Comparison of ENCODE assay signal across 14 cellular contexts in the genomic region with DNA sequence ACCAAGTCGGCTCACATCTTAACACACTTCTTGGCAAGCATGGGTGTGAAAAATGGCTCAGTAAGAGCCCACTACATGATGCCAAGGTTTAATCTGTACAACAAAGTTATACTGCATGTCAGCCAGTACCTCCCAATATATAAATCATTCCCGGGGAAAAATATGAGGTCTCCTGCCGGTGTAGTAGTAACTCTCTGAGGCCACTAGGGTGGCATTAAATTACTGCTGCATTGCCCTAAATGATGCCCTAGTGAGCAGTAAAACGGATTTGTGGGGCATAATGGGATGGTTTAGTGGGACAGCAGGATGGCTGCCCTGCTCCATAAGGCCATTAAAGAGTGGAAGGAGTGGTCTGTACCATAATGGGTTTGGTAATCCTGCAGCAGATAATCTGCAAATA.
DNase-seq lines count a peak whose midpoint lies in the region; ATAC-seq and TF ChIP-seq lines count a peak whose summit lies in the region.
"Had no signal": no experiment of that assay in that cellular context is flagged by ENCODE, and none has a peak within 500 bp of the region (broad histone marks: within the 10 kb centered on the region; RNA-seq: fewer than 3 reads in every experiment).

No MANE protein-coding gene starts in this region.

- peaks cover 2% of the 10 kb centered on the region for H3K27me3 Mint-ChIP-seq in GM23338 (ENCODE audit: insufficient read depth, low read depth, poor library complexity)
- H3K27me3 Mint-ChIP-seq in Calu3 (ENCODE audit: unreplicated experiment) = no peaks in the 10 kb centered on the region
- H3K27me3 Mint-ChIP-seq: activated CD4-positive, alpha-beta T cell treated with anti-CD3 and anti-CD28 coated beads for 36 hours had no signal

- no TSS peak for BruUV-seq in Calu3 (replicated peaks; lab: Mats Ljungman, UMichigan)

- no peak for TF ChIP-seq POLR2A in erythroblast (IDR thresholded peaks at IDR 0.05; ENCODE audit: low read length)

- ATAC-seq in GM23338 (peak; percentile 71), GM19452 (IDR thresholded peaks at IDR 0.05; ENCODE audit: unreplicated experiment) (no peak)
- ATAC-seq: activated CD4-positive, alpha-beta T cell treated with anti-CD3 and anti-CD28 coated beads for 36 hours; natural killer cell had no signal

- H3K9me3 Mint-ChIP-seq in GM23338 (no peaks in the 10 kb centered on the region), Calu3 (ENCODE audit: low read depth, unreplicated experiment) (no peaks in the 10 kb centered on the region)
- H3K9me3 Mint-ChIP-seq: natural killer cell had no signal

- intact Hi-C loops in Calu3 (cut with micrococcal nuclease; ENCODE audit: unreplicated experiment) = no loop called here

- H3K4me1 Mint-ChIP-seq in GM23338 = peaks cover 3% of the 10 kb centered on the region; the same call in 1 of the 3 replicates
- H3K4me1 Mint-ChIP-seq in Calu3 (ENCODE audit: low read depth, unreplicated experiment) = no peaks in the 10 kb centered on the region
- H3K4me1 Mint-ChIP-seq: natural killer cell had no signal

- H3K4me3 Mint-ChIP-seq in GM23338 (no peak overlapping the region), Calu3 (ENCODE audit: low read depth, unreplicated experiment) (no peak overlapping the region)
- H3K4me3 Mint-ChIP-seq: activated CD4-positive, alpha-beta T cell treated with anti-CD3 and anti-CD28 coated beads for 36 hours; natural killer cell had no signal

- H3K9me3 ChIP-seq in WERI-Rb-1 (ENCODE audit: severe bottlenecking) (no peaks in the 10 kb centered on the region), HAP-1 (no peaks in the 10 kb centered on the region)

- 0 out of 2 replicates have a peak, but pooled peaks cover 2% of the 10 kb centered on the region for H4K20me1 ChIP-seq in GM23338 (replicated peaks; ENCODE audit: insufficient read depth)

- H3K36me3 ChIP-seq in GM23338 (ENCODE audit: insufficient read depth) = peaks cover 10% of the 10 kb centered on the region; the same call in 1 of the 2 replicates
- H3K36me3 ChIP-seq in WERI-Rb-1 = peaks cover 59% of the 10 kb centered on the region
- H3K36me3 ChIP-seq in kidney epithelial cell (ENCODE audit: control insufficient read depth, insufficient read depth, low read length) = no peaks in the 10 kb centered on the region
- H3K36me3 ChIP-seq in HAP-1 (replicated peaks) = peaks cover 36% of the 10 kb centered on the region

- H3K27me3 ChIP-seq in GM23338 (ENCODE audit: insufficient read depth) (no peaks in the 10 kb centered on the region), WERI-Rb-1 (ENCODE audit: insufficient read depth, low read depth, severe bottlenecking) (no peaks in the 10 kb centered on the region), kidney epithelial cell (ENCODE audit: control insufficient read depth, insufficient read depth, low read length) (no peaks in the 10 kb centered on the region), HAP-1 (ENCODE audit: low read depth) (no peaks in the 10 kb centered on the region)

- CTCF ChIA-PET in Calu3 (lab: Charles Lee) = no interaction called here

- DNase-seq in AG09319 (ENCODE audit: extremely low read depth, low read depth) (no peak), GM23338 (ENCODE audit: low spot score) (peak; percentile 56), WERI-Rb-1 (no peak), kidney epithelial cell (ENCODE audit: low read depth) (no peak), HAP-1 (ENCODE audit: low spot score in 2 of 2) (no peak), erythroblast (lab: John Stamatoyannopoulos, UW) (no peak), Calu3 (no peak)
- DNase-seq: activated CD4-positive, alpha-beta T cell treated with anti-CD3 and anti-CD28 coated beads for 36 hours; dermis blood vessel endothelial cell; natural killer cell; NCI-H2171; SHP77 treated with DMSO at 0.1 percent for 48 hours; stimulated activated naive CD4-positive, alpha-beta T cell had no signal

- TF ChIP-seq CTCF in AG09319 (IDR thresholded peaks at IDR 0.05; ENCODE audit: low read depth, low read length) = peak; percentile 6
- TF ChIP-seq CTCF in GM23338 (conservative IDR thresholded peaks at IDR 0.05; ENCODE audit: low read depth in 2 of 2) = peak; percentile 17 to 59; a peak in 2 of 4 replicates
- TF ChIP-seq CTCF in WERI-Rb-1 (IDR thresholded peaks at IDR 0.05; ENCODE audit: low read depth, low read length) = 0 out of 2 replicates have a peak, but pooled peaks have one; percentile 13
- TF ChIP-seq CTCF in kidney epithelial cell (IDR thresholded peaks at IDR 0.05; ENCODE audit: insufficient read depth, low read length, poor library complexity, severe bottlenecking) = peak; percentile 38
- no peak for TF ChIP-seq CTCF in Calu3 (IDR thresholded peaks at IDR 0.05; ENCODE audit: unreplicated experiment)

- no peaks in the 10 kb centered on the region for H3F3A ChIP-seq in GM23338 (replicated peaks; ENCODE audit: low read depth)

- no peaks in the 10 kb centered on the region for H3K9me2 ChIP-seq in GM23338 (ENCODE audit: insufficient read depth)

- H3K36me3 Mint-ChIP-seq in GM23338 (ENCODE audit: low read depth) = peaks cover 23% of the 10 kb centered on the region
- peaks cover 6% of the 10 kb centered on the region for H3K36me3 Mint-ChIP-seq in Calu3 (ENCODE audit: insufficient read depth, unreplicated experiment)

- no peak overlapping the region for H2AFZ ChIP-seq in GM23338

- H3K27ac Mint-ChIP-seq in GM23338 = no peak overlapping the region
- H3K27ac Mint-ChIP-seq in Calu3 (ENCODE audit: unreplicated experiment) = no peak overlapping the region
- H3K27ac Mint-ChIP-seq: activated CD4-positive, alpha-beta T cell treated with anti-CD3 and anti-CD28 coated beads for 36 hours; natural killer cell had no signal

- in situ Hi-C loops in HAP-1 (cut with MboI; ENCODE audit: low sequenced_read_pairs) = no loop called here

- H3K27ac ChIP-seq in GM23338 (ENCODE audit: low read depth) = no peak overlapping the region
- H3K27ac ChIP-seq in WERI-Rb-1 = no peak overlapping the region

- H3K4me1 ChIP-seq in GM23338 (ENCODE audit: insufficient read depth) (peaks cover 5% of the 10 kb centered on the region; the same call in 1 of the 2 replicates), HAP-1 (no peaks in the 10 kb centered on the region)

- H3K4me3 ChIP-seq in GM23338 (no peak overlapping the region), WERI-Rb-1 (ENCODE audit: low read depth, low read length) (no peak overlapping the region), kidney epithelial cell (ENCODE audit: low read depth, low read length) (no peak overlapping the region), HAP-1 (no peak overlapping the region)

- no peaks in the 10 kb centered on the region for H3K79me2 ChIP-seq in GM23338 (replicated peaks; ENCODE audit: insufficient read depth)

- H3K4me2 ChIP-seq in GM23338 = no peak overlapping the region

TF ChIP-seq in GM23338, 12 proteins besides CTCF, POLR2A, EP300 and RAD21 (continues in another document):
- TF ChIP-seq EZH2 (IDR thresholded peaks at IDR 0.05; ENCODE audit: low read depth, unreplicated experiment) = no peak
- TF ChIP-seq NANOG (IDR thresholded peaks at IDR 0.05; ENCODE audit: borderline replicate concordance) = no peak
- no peak for TF ChIP-seq REST (IDR thresholded peaks at IDR 0.05; ENCODE audit: unreplicated experiment)
- TF ChIP-seq JUNB (IDR thresholded peaks at IDR 0.05; ENCODE audit: unreplicated experiment) = no peak
- TF ChIP-seq ZNF331 (CRISPR knock-in tag; IDR thresholded peaks at IDR 0.05; ENCODE audit: low read depth) = no peak
